ENCODE assay signal across 17 cellular contexts in the genomic region with DNA sequence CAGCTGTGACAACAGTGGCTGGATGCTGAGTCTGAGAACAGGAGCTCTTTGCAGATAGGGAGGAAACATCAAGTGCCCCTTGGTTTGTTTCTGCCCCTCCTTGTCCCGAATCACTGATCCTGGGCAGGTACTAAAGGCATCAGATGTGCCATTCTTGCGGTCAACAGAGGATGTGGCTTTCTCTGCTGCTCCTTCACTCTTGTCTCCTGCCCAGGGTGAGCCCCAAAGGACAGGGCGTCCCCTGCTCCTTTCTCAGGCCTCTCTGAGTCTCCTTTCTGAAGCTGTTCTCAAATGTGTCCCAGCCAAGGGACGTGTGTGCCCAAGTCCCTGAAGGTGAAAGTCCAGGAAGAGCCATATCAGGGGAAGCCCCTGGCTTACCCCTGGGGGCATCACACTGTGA. TPM values are rescaled to one million over a fixed set of nuclear protein-coding genes. Genes with fewer than 3 reads are reported as not detected.
A peak's percentile ranks its signal among the peaks of the same experiment; 100 is the strongest.
DNase-seq lines count a peak whose midpoint lies in the region; ATAC-seq lines count a peak whose summit lies in the region.
"Had no signal": no experiment of that assay in that cellular context is flagged by ENCODE, and none has a peak within 500 bp of the region (broad histone marks: within the 10 kb centered on the region; RNA-seq: fewer than 3 reads in every experiment).

No MANE protein-coding gene starts in this region.

- H3K9me3 Mint-ChIP-seq in activated CD8-positive, alpha-beta memory T cell treated with anti-CD3 and anti-CD28 coated beads, Interleukin-2, amount 10 ng/mL, durations not matched to agents 7 days and 5 days (ENCODE audit: low read depth), result no peaks in the 10 kb centered on the region
- H3K9me3 Mint-ChIP-seq in T-helper 2 cell treated with Interferon-gamma antibody and Interleukin-4, amounts not matched to agents 5 μg/mL and 100 μg/mL, for 36 hours, result no peaks in the 10 kb centered on the region
- no peaks in the 10 kb centered on the region for H3K9me3 Mint-ChIP-seq in stimulated activated memory B cell treated with anti-CD40 and anti-IgM and Interleukin-4, amounts not matched to agents 10 μg/mL and 1 μg/mL and 100 μg/mL, for 72 hours
- H3K9me3 Mint-ChIP-seq: CD4-positive, CD25-positive, alpha-beta regulatory T cell had no signal

- peaks cover 13% of the 10 kb centered on the region for H3K4me1 Mint-ChIP-seq in activated CD8-positive, alpha-beta memory T cell treated with anti-CD3 and anti-CD28 coated beads, Interleukin-2, amount 10 ng/mL, durations not matched to agents 7 days and 5 days
- H3K4me1 Mint-ChIP-seq in T-helper 2 cell treated with Interferon-gamma antibody and Interleukin-4, amounts not matched to agents 5 μg/mL and 100 μg/mL, for 36 hours (ENCODE audit: low read depth), result peaks cover 6% of the 10 kb centered on the region
- peaks cover 31% of the 10 kb centered on the region for H3K4me1 Mint-ChIP-seq in stimulated activated memory B cell treated with anti-CD40 and anti-IgM and Interleukin-4, amounts not matched to agents 10 μg/mL and 1 μg/mL and 100 μg/mL, for 72 hours

- DNase-seq in activated CD8-positive, alpha-beta memory T cell treated with anti-CD3 and anti-CD28 coated beads, Interleukin-2, amount 10 ng/mL, durations not matched to agents 7 days and 5 days, result no peak
- no peak for DNase-seq in activated CD8-positive, alpha-beta memory T cell treated with anti-CD3 and anti-CD28 coated beads for 24 hours
- DNase-seq in T-helper 2 cell treated with Interferon-gamma antibody and Interleukin-4, amounts not matched to agents 5 μg/mL and 100 μg/mL, for 36 hours (ENCODE audit: low spot score), result no peak
- peak; percentile 60 for DNase-seq in left kidney (ENCODE audit: low read depth, low spot score)
- DNase-seq: 8988T; CD4-positive, CD25-positive, alpha-beta regulatory T cell; KBM-7; NCI-H187; NCI-H2227 treated with DMSO at 0.1 percent for 48 hours; NCI-H510A treated with DMSO at 0.1 percent for 48 hours; NCI-H774 had no signal

- CTCF ChIA-PET in activated CD8-positive, alpha-beta memory T cell treated with anti-CD3 and anti-CD28 coated beads, Interleukin-2, amount 10 ng/mL, durations not matched to agents 7 days and 5 days (lab: Charles Lee), result no interaction called here

- ATAC-seq in activated CD8-positive, alpha-beta memory T cell treated with anti-CD3 and anti-CD28 coated beads, Interleukin-2, amount 10 ng/mL, durations not matched to agents 7 days and 5 days, result peak; percentile 49
- no peak for ATAC-seq in stimulated activated memory B cell treated with anti-CD40 and anti-IgM and Interleukin-4, amounts not matched to agents 10 μg/mL and 1 μg/mL and 100 μg/mL, for 72 hours
- no peak for ATAC-seq in GM19455 (IDR thresholded peaks at IDR 0.05; ENCODE audit: unreplicated experiment)
- ATAC-seq in HG02840 (IDR thresholded peaks at IDR 0.05; ENCODE audit: low FRiP score, unreplicated experiment), result no peak
- no peak for ATAC-seq in GM18870 (IDR thresholded peaks at IDR 0.05; ENCODE audit: unreplicated experiment)
- ATAC-seq: Right ventricle myocardium inferior had no signal

- H3K27ac Mint-ChIP-seq in activated CD8-positive, alpha-beta memory T cell treated with anti-CD3 and anti-CD28 coated beads, Interleukin-2, amount 10 ng/mL, durations not matched to agents 7 days and 5 days, result no peak overlapping the region
- peak overlapping the region; percentile 28 for H3K27ac Mint-ChIP-seq in T-helper 2 cell treated with Interferon-gamma antibody and Interleukin-4, amounts not matched to agents 5 μg/mL and 100 μg/mL, for 36 hours
- peak overlapping the region; percentile 42 for H3K27ac Mint-ChIP-seq in stimulated activated memory B cell treated with anti-CD40 and anti-IgM and Interleukin-4, amounts not matched to agents 10 μg/mL and 1 μg/mL and 100 μg/mL, for 72 hours
- H3K27ac Mint-ChIP-seq: CD4-positive, CD25-positive, alpha-beta regulatory T cell had no signal

- no peak overlapping the region for H3K4me3 Mint-ChIP-seq in activated CD8-positive, alpha-beta memory T cell treated with anti-CD3 and anti-CD28 coated beads, Interleukin-2, amount 10 ng/mL, durations not matched to agents 7 days and 5 days
- H3K4me3 Mint-ChIP-seq in T-helper 2 cell treated with Interferon-gamma antibody and Interleukin-4, amounts not matched to agents 5 μg/mL and 100 μg/mL, for 36 hours, result no peak overlapping the region
- no peak overlapping the region for H3K4me3 Mint-ChIP-seq in stimulated activated memory B cell treated with anti-CD40 and anti-IgM and Interleukin-4, amounts not matched to agents 10 μg/mL and 1 μg/mL and 100 μg/mL, for 72 hours
- H3K4me3 Mint-ChIP-seq: CD4-positive, CD25-positive, alpha-beta regulatory T cell had no signal

- H3K27me3 Mint-ChIP-seq in activated CD8-positive, alpha-beta memory T cell treated with anti-CD3 and anti-CD28 coated beads, Interleukin-2, amount 10 ng/mL, durations not matched to agents 7 days and 5 days, result no peaks in the 10 kb centered on the region
- H3K27me3 Mint-ChIP-seq in T-helper 2 cell treated with Interferon-gamma antibody and Interleukin-4, amounts not matched to agents 5 μg/mL and 100 μg/mL, for 36 hours (ENCODE audit: low read depth), result no peaks in the 10 kb centered on the region
- no peaks in the 10 kb centered on the region for H3K27me3 Mint-ChIP-seq in stimulated activated memory B cell treated with anti-CD40 and anti-IgM and Interleukin-4, amounts not matched to agents 10 μg/mL and 1 μg/mL and 100 μg/mL, for 72 hours
- H3K27me3 Mint-ChIP-seq: CD4-positive, CD25-positive, alpha-beta regulatory T cell had no signal

- H3K36me3 Mint-ChIP-seq in activated CD8-positive, alpha-beta memory T cell treated with anti-CD3 and anti-CD28 coated beads, Interleukin-2, amount 10 ng/mL, durations not matched to agents 7 days and 5 days, result peaks cover 2% of the 10 kb centered on the region
- H3K36me3 Mint-ChIP-seq in T-helper 2 cell treated with Interferon-gamma antibody and Interleukin-4, amounts not matched to agents 5 μg/mL and 100 μg/mL, for 36 hours (ENCODE audit: low read depth), result peaks cover 11% of the 10 kb centered on the region
- peaks cover 77% of the 10 kb centered on the region for H3K36me3 Mint-ChIP-seq in stimulated activated memory B cell treated with anti-CD40 and anti-IgM and Interleukin-4, amounts not matched to agents 10 μg/mL and 1 μg/mL and 100 μg/mL, for 72 hours

RNA-seq across cellular contexts. Expression of a gene that starts 31.7 kb away (rescaled TPM):
- 10 to 100 TPM; 14.0 to 14.8 TPM for total RNA-seq in activated CD8-positive, alpha-beta memory T cell treated with anti-CD3 and anti-CD28 coated beads, Interleukin-2, amount 10 ng/mL, durations not matched to agents 7 days and 5 days

RNA-seq across cellular contexts. Expression of a gene that starts 49.3 kb away (rescaled TPM):
- total RNA-seq in activated CD8-positive, alpha-beta memory T cell treated with anti-CD3 and anti-CD28 coated beads, Interleukin-2, amount 10 ng/mL, durations not matched to agents 7 days and 5 days, result not detected
- total RNA-seq: H4, Right ventricle myocardium inferior had no signal
